In the genomic region with DNA sequence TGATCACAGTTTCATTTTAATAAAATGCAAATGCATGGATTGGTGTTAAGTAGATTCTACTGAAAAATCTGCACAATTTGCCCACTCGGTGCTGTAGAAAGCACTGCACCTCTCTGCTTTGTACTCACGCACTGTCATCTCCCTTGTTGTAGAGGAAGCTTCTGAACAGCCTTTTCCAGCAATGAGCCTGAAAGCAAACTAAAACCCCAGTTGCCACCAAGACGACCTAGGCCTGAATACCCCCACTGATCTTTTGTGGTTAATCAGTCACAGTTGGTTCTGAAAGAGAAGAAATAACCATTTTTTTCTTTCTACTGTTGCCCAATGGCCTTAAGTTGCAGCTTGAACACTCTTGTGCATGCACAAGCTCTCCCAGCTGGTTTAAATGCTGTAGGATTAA, we compare ENCODE assay signal across 26 cellular contexts.
"Had no signal": no experiment of that assay in that cellular context is flagged by ENCODE, and none has a peak within 500 bp of the region (broad histone marks: within the 10 kb centered on the region; RNA-seq: fewer than 3 reads in every experiment).

No MANE protein-coding gene starts in this region.

- H3K27ac ChIP-seq: ascending aorta, epithelial cell of prostate, esophagus squamous epithelium had no signal

- H3K4me1 Mint-ChIP-seq: activated CD4-positive, alpha-beta memory T cell treated with anti-CD3 and anti-CD28 coated beads, Interleukin-2, amount 10 ng/mL, durations not matched to agents 7 days and 5 days; activated CD4-positive, alpha-beta T cell treated with anti-CD3 and anti-CD28 coated beads, Interleukin-2, amount 10 ng/mL, durations not matched to agents 7 days and 5 days; activated naive CD4-positive, alpha-beta T cell treated with anti-CD3 and anti-CD28 coated beads, Interleukin-2, amount 10 ng/mL, durations not matched to agents 7 days and 5 days; activated naive CD8-positive, alpha-beta T cell treated with anti-CD3 and anti-CD28 coated beads, Interleukin-2, amount 10 ng/mL, durations not matched to agents 7 days and 5 days had no signal

- H3K4me3 ChIP-seq: ascending aorta, esophagus squamous epithelium had no signal

- H3K4me3 Mint-ChIP-seq: activated CD4-positive, alpha-beta memory T cell treated with anti-CD3 and anti-CD28 coated beads, Interleukin-2, amount 10 ng/mL, durations not matched to agents 7 days and 5 days; activated CD4-positive, alpha-beta T cell treated with anti-CD3 and anti-CD28 coated beads, Interleukin-2, amount 10 ng/mL, durations not matched to agents 7 days and 5 days; activated naive CD4-positive, alpha-beta T cell treated with anti-CD3 and anti-CD28 coated beads, Interleukin-2, amount 10 ng/mL, durations not matched to agents 7 days and 5 days; activated naive CD8-positive, alpha-beta T cell treated with anti-CD3 and anti-CD28 coated beads, Interleukin-2, amount 10 ng/mL, durations not matched to agents 7 days and 5 days; activated T-cell treated with anti-CD3 and anti-CD28 coated beads, Interleukin-2, amount 50 U/mL, for 24 hours; activated T-cell treated with anti-CD3 and anti-CD28 coated beads, Interleukin-2, amount 50 U/mL, for 72 hours; WTC11 had no signal

- H3K36me3 ChIP-seq: ascending aorta, esophagus squamous epithelium had no signal

- H3K9me3 Mint-ChIP-seq: activated CD4-positive, alpha-beta T cell treated with anti-CD3 and anti-CD28 coated beads, Interleukin-2, amount 10 ng/mL, durations not matched to agents 7 days and 5 days; activated naive CD4-positive, alpha-beta T cell treated with anti-CD3 and anti-CD28 coated beads, Interleukin-2, amount 10 ng/mL, durations not matched to agents 7 days and 5 days; activated naive CD4-positive, alpha-beta T cell treated with anti-CD3 and anti-CD28 coated beads, Interleukin-2, amount 50 U/mL, for 72 hours; activated naive CD8-positive, alpha-beta T cell treated with anti-CD3 and anti-CD28 coated beads, Interleukin-2, amount 10 ng/mL, durations not matched to agents 7 days and 5 days; activated T-cell treated with anti-CD3 and anti-CD28 coated beads, Interleukin-2, amount 50 U/mL, for 24 hours; activated T-cell treated with anti-CD3 and anti-CD28 coated beads, Interleukin-2, amount 50 U/mL, for 72 hours; WTC11 had no signal

- H3K36me3 Mint-ChIP-seq: activated naive CD4-positive, alpha-beta T cell treated with anti-CD3 and anti-CD28 coated beads, Interleukin-2, amount 10 ng/mL, durations not matched to agents 7 days and 5 days; activated naive CD4-positive, alpha-beta T cell treated with anti-CD3 and anti-CD28 coated beads, Interleukin-2, amount 50 U/mL, for 72 hours; activated naive CD8-positive, alpha-beta T cell treated with anti-CD3 and anti-CD28 coated beads, Interleukin-2, amount 10 ng/mL, durations not matched to agents 7 days and 5 days had no signal

- H3K4me1 ChIP-seq: ascending aorta, esophagus squamous epithelium had no signal

- FAIRE-seq: colon, endometrium, endothelial cell of umbilical vein, frontal cortex had no signal

- H3K9me3 ChIP-seq: ascending aorta, esophagus squamous epithelium had no signal

- ATAC-seq: activated naive CD4-positive, alpha-beta T cell treated with anti-CD3 and anti-CD28 coated beads, Interleukin-2, amount 50 U/mL, for 72 hours; activated T-cell treated with anti-CD3 and anti-CD28 coated beads, Interleukin-2, amount 50 U/mL, for 72 hours; WTC11 had no signal

- DNase-seq: activated CD4-positive, alpha-beta memory T cell treated with anti-CD3 and anti-CD28 coated beads, Interleukin-2, amount 10 ng/mL, durations not matched to agents 7 days and 5 days; activated CD4-positive, alpha-beta T cell treated with anti-CD3 and anti-CD28 coated beads for 1 hour; activated CD4-positive, alpha-beta T cell treated with anti-CD3 and anti-CD28 coated beads for 4 hours; activated CD4-positive, alpha-beta T cell treated with anti-CD3 and anti-CD28 coated beads, Interleukin-2, amount 10 ng/mL, durations not matched to agents 7 days and 5 days; activated CD4-positive, alpha-beta T cell treated with anti-CD3 and anti-CD28 coated beads, Interleukin-2, amount 50 U/mL, for 4 hours; activated CD8-positive, alpha-beta memory T cell treated with anti-CD3 and anti-CD28 coated beads, Interleukin-2, amount 50 U/mL, for 48 hours; activated gamma-delta T cell; activated naive CD4-positive, alpha-beta T cell; activated naive CD4-positive, alpha-beta T cell treated with anti-CD3 and anti-CD28 coated beads, Interleukin-2, amount 10 ng/mL, durations not matched to agents 7 days and 5 days; activated naive CD8-positive, alpha-beta T cell treated with anti-CD3 and anti-CD28 coated beads, Interleukin-2, amount 10 ng/mL, durations not matched to agents 7 days and 5 days; activated T-cell treated with anti-CD3 and anti-CD28 coated beads for 4 hours; activated T-cell treated with anti-CD3 and anti-CD28 coated beads, Interleukin-2, amount 50 U/mL, for 24 hours; activated T-cell treated with anti-CD3 and anti-CD28 coated beads, Interleukin-2, amount 50 U/mL, for 72 hours; cortex of kidney; dermis blood vessel endothelial cell; effector CD8-positive, alpha-beta T cell; esophagus squamous epithelium; T-helper 2 cell had no signal

- H3K27me3 ChIP-seq: ascending aorta, esophagus squamous epithelium had no signal

- H3K27ac Mint-ChIP-seq: activated CD4-positive, alpha-beta memory T cell treated with anti-CD3 and anti-CD28 coated beads, Interleukin-2, amount 10 ng/mL, durations not matched to agents 7 days and 5 days; activated CD4-positive, alpha-beta T cell treated with anti-CD3 and anti-CD28 coated beads, Interleukin-2, amount 10 ng/mL, durations not matched to agents 7 days and 5 days; activated naive CD4-positive, alpha-beta T cell treated with anti-CD3 and anti-CD28 coated beads, Interleukin-2, amount 10 ng/mL, durations not matched to agents 7 days and 5 days; activated naive CD4-positive, alpha-beta T cell treated with anti-CD3 and anti-CD28 coated beads, Interleukin-2, amount 50 U/mL, for 72 hours; activated naive CD8-positive, alpha-beta T cell treated with anti-CD3 and anti-CD28 coated beads, Interleukin-2, amount 10 ng/mL, durations not matched to agents 7 days and 5 days; activated T-cell treated with anti-CD3 and anti-CD28 coated beads, Interleukin-2, amount 50 U/mL, for 24 hours; activated T-cell treated with anti-CD3 and anti-CD28 coated beads, Interleukin-2, amount 50 U/mL, for 72 hours; WTC11 had no signal

- H3K27me3 Mint-ChIP-seq: activated CD4-positive, alpha-beta memory T cell treated with anti-CD3 and anti-CD28 coated beads, Interleukin-2, amount 10 ng/mL, durations not matched to agents 7 days and 5 days; activated CD4-positive, alpha-beta T cell treated with anti-CD3 and anti-CD28 coated beads, Interleukin-2, amount 10 ng/mL, durations not matched to agents 7 days and 5 days; activated naive CD4-positive, alpha-beta T cell treated with anti-CD3 and anti-CD28 coated beads, Interleukin-2, amount 10 ng/mL, durations not matched to agents 7 days and 5 days; activated naive CD8-positive, alpha-beta T cell treated with anti-CD3 and anti-CD28 coated beads, Interleukin-2, amount 10 ng/mL, durations not matched to agents 7 days and 5 days; activated T-cell treated with anti-CD3 and anti-CD28 coated beads, Interleukin-2, amount 50 U/mL, for 24 hours had no signal
